In genomic region chr12:100267603-100268281, GRCh38 we compare ENCODE assay signal across 8 cellular contexts. TPM values are rescaled to one million over a fixed set of nuclear protein-coding genes. Genes with fewer than 3 reads are reported as not detected.
A peak's percentile ranks its signal among the peaks of the same experiment; 100 is the strongest.
DNase-seq lines count a peak whose midpoint lies in the region; ATAC-seq and TF ChIP-seq lines count a peak whose summit lies in the region.

No MANE protein-coding gene starts in this region.

- no peaks in the 10 kb centered on the region for H3K9me3 ChIP-seq in Caco-2
- no peaks in the 10 kb centered on the region for H3K9me3 ChIP-seq in parathyroid adenoma (ENCODE audit: control insufficient read depth, low read length)

- DNase-seq in Caco-2 (no peak), HL-60 (ENCODE audit: low read depth in 1 of 2, low spot score in 1 of 2) (peak in 1 of 2 experiments; percentile 3), fibroblast of villous mesenchyme (ENCODE audit: low read depth) (peak; percentile 40), UCSD-AML1 (lab: John Stamatoyannopoulos, UW; ENCODE audit: unreplicated experiment) (no peak), GM03348 (ENCODE audit: low spot score) (no peak)
- peak; percentile 42 for DNase-seq in activated CD8-positive, alpha-beta T cell treated with anti-CD3 and anti-CD28 coated beads for 36 hours

- TF ChIP-seq CTCF in Caco-2 (IDR thresholded peaks at IDR 0.05; ENCODE audit: insufficient read depth in 1 of 2, low read depth in 1 of 2, low read length in 1 of 2, severe bottlenecking in 1 of 2, unreplicated experiment in 1 of 2) (no peak), HL-60 (IDR thresholded peaks at IDR 0.05; ENCODE audit: insufficient read depth, low read length) (no peak), fibroblast of villous mesenchyme (IDR thresholded peaks at IDR 0.05; ENCODE audit: insufficient read depth, low read depth, low read length) (no peak), parathyroid adenoma (IDR thresholded peaks at IDR 0.05) (no peak)
- TF ChIP-seq CTCF in activated CD8-positive, alpha-beta T cell treated with anti-CD3 and anti-CD28 coated beads for 36 hours (IDR thresholded peaks at IDR 0.05), result no peak

- H3K27ac Mint-ChIP-seq in Caco-2 (ENCODE audit: unreplicated experiment), result peak overlapping the region; percentile 98
- H3K27ac Mint-ChIP-seq in activated CD8-positive, alpha-beta T cell treated with anti-CD3 and anti-CD28 coated beads for 36 hours, result peak overlapping the region; percentile 85

- no peaks in the 10 kb centered on the region for H3K27me3 Mint-ChIP-seq in Caco-2 (ENCODE audit: insufficient read depth, unreplicated experiment)
- no peaks in the 10 kb centered on the region for H3K27me3 Mint-ChIP-seq in activated CD8-positive, alpha-beta T cell treated with anti-CD3 and anti-CD28 coated beads for 36 hours

- H2AFZ ChIP-seq in parathyroid adenoma, result peak overlapping the region; percentile 91

- CTCF ChIA-PET in Caco-2 (lab: Charles Lee), result interaction anchor here (0.6 to 1.4 kb wide), 4 partner anchors 12 to 316 kb away, joined by 3 to 11 read pairs (median 4); no protein-coding TSS in a partner anchor
- CTCF ChIA-PET in activated CD8-positive, alpha-beta T cell treated with anti-CD3 and anti-CD28 coated beads for 36 hours (lab: Charles Lee), result interaction anchor here (1.1 to 2.5 kb wide), 4 partner anchors 12 to 113 kb away, joined by 3 to 6 read pairs (median 4); partner anchors contain the start of gene ACTR6

- H3K4me1 Mint-ChIP-seq in Caco-2 (ENCODE audit: low read depth, unreplicated experiment), result peaks cover 16% of the 10 kb centered on the region
- H3K4me1 Mint-ChIP-seq in activated CD8-positive, alpha-beta T cell treated with anti-CD3 and anti-CD28 coated beads for 36 hours (ENCODE audit: low read depth), result peaks cover 28% of the 10 kb centered on the region

- peaks cover 8% of the 10 kb centered on the region for H3K4me1 ChIP-seq in Caco-2
- H3K4me1 ChIP-seq in parathyroid adenoma, result peaks cover 10% of the 10 kb centered on the region

- H3K36me3 ChIP-seq in Caco-2 (ENCODE audit: control insufficient read depth, insufficient read depth, low read length) (no peaks in the 10 kb centered on the region), parathyroid adenoma (ENCODE audit: control insufficient read depth, insufficient read depth, low read length) (no peaks in the 10 kb centered on the region)

- H3K4me3 Mint-ChIP-seq in Caco-2 (ENCODE audit: unreplicated experiment), result peak overlapping the region; percentile 99
- peak overlapping the region; percentile 86 for H3K4me3 Mint-ChIP-seq in activated CD8-positive, alpha-beta T cell treated with anti-CD3 and anti-CD28 coated beads for 36 hours

- H3K27me3 ChIP-seq in Caco-2 (replicated peaks; ENCODE audit: control insufficient read depth, insufficient read depth, low read length) (no peaks in the 10 kb centered on the region), HL-60 (ENCODE audit: insufficient read depth, poor library complexity, severe bottlenecking) (no peaks in the 10 kb centered on the region), parathyroid adenoma (ENCODE audit: control insufficient read depth, insufficient read depth, low read length) (no peaks in the 10 kb centered on the region)

- intact Hi-C loops in Caco-2 (cut with micrococcal nuclease; ENCODE audit: unreplicated experiment), result loop anchor here (1.0 to 2.0 kb wide), 4 partner anchors 12 to 67 kb away; partner anchors contain the start of gene ACTR6
- intact Hi-C loops in activated CD8-positive, alpha-beta T cell treated with anti-CD3 and anti-CD28 coated beads for 36 hours (cut with micrococcal nuclease), result loop anchor here (5.0 kb wide), 1 partner anchor 65 kb away; the partner anchor contains the start of gene ACTR6

- POLR2A ChIA-PET in Caco-2 (lab: Charles Lee), result interaction anchor here (0.6 to 2.4 kb wide), 4 partner anchors 12 to 54 kb away, joined by 3 to 23 read pairs (median 4); no protein-coding TSS in a partner anchor
- POLR2A ChIA-PET in activated CD8-positive, alpha-beta T cell treated with anti-CD3 and anti-CD28 coated beads for 36 hours (lab: Charles Lee), result interaction anchor here (0.6 to 1.4 kb wide), 5 partner anchors 16 to 305 kb away, joined by 3 to 8 read pairs (median 3); partner anchors contain the start of gene ACTR6

- peaks cover 20% of the 10 kb centered on the region for H3K79me2 ChIP-seq in parathyroid adenoma

- peak overlapping the region; percentile 68 for H3K9ac ChIP-seq in parathyroid adenoma

- H3K27ac ChIP-seq in HL-60 (replicated peaks) (peak overlapping the region; percentile 85), parathyroid adenoma (peak overlapping the region; percentile 86)

- peaks cover 8% of the 10 kb centered on the region for H3K36me3 Mint-ChIP-seq in Caco-2 (ENCODE audit: insufficient read depth, unreplicated experiment)
- H3K36me3 Mint-ChIP-seq in activated CD8-positive, alpha-beta T cell treated with anti-CD3 and anti-CD28 coated beads for 36 hours (ENCODE audit: low read depth), result peaks cover 4% of the 10 kb centered on the region

- peak overlapping the region; percentile 87 for H3K4me2 ChIP-seq in parathyroid adenoma (ENCODE audit: low read length)

- peak overlapping the region; percentile 76 for H3K4me3 ChIP-seq in Caco-2 (ENCODE audit: low read depth, low read length)
- H3K4me3 ChIP-seq in HL-60 (replicated peaks; ENCODE audit: insufficient read depth, low read length), result peak overlapping the region; percentile 64
- H3K4me3 ChIP-seq in fibroblast of villous mesenchyme (ENCODE audit: low read depth, low read length), result peak overlapping the region; percentile 93
- peak overlapping the region; percentile 89 for H3K4me3 ChIP-seq in parathyroid adenoma (ENCODE audit: low read depth, low read length)

- no TSS peak for BruUV-seq in Caco-2 (replicated peaks; lab: Mats Ljungman, UMichigan)

- ATAC-seq in GM19463 (IDR thresholded peaks at IDR 0.05; ENCODE audit: unreplicated experiment), result peak; percentile 14
- no peak for ATAC-seq in activated CD8-positive, alpha-beta T cell treated with anti-CD3 and anti-CD28 coated beads for 36 hours

- no peaks in the 10 kb centered on the region for H3K9me3 Mint-ChIP-seq in Caco-2 (ENCODE audit: unreplicated experiment)
- H3K9me3 Mint-ChIP-seq in activated CD8-positive, alpha-beta T cell treated with anti-CD3 and anti-CD28 coated beads for 36 hours, result no peaks in the 10 kb centered on the region

RNA-seq across cellular contexts. Expression of gene SCYL2, which starts 0.8 kb away (rescaled TPM):
- total RNA-seq in Caco-2 (2022), result 49.5 and 55.2 TPM in 2 replicates
- total RNA-seq in activated CD8-positive, alpha-beta T cell treated with anti-CD3 and anti-CD28 coated beads for 36 hours, result 10 to 100 TPM; 21.9 to 25.4 TPM
- 58.6 and 76.0 TPM in 2 replicates for total RNA-seq in fibroblast of villous mesenchyme

RNA-seq across cellular contexts. Expression of gene DEPDC4, which starts 0.9 kb away (rescaled TPM):
- total RNA-seq in Caco-2 (2022) (3.9 and 4.9 TPM in 2 replicates), fibroblast of villous mesenchyme (0.64 and 1.7 TPM in 2 replicates)
- total RNA-seq in activated CD8-positive, alpha-beta T cell treated with anti-CD3 and anti-CD28 coated beads for 36 hours, result 1 to 10 TPM; 1.6 to 3.7 TPM

Comparison
In these comparisons a context has a peak if more than half of its experiments do, and no peak if none do; other contexts are left out.
1. DNase-seq: peak in activated CD8-positive, alpha-beta T cell treated with anti-CD3 and anti-CD28 coated beads for 36 hours (single experiment) and fibroblast of villous mesenchyme (single experiment); none in Caco-2 (0 of 2), UCSD-AML1 (single experiment) and GM03348 (single experiment).
2. Peak in every context shown above with its lines, with median percentiles within 50 percentile points of each other: H3K4me3 ChIP-seq.